In the genomic region with DNA sequence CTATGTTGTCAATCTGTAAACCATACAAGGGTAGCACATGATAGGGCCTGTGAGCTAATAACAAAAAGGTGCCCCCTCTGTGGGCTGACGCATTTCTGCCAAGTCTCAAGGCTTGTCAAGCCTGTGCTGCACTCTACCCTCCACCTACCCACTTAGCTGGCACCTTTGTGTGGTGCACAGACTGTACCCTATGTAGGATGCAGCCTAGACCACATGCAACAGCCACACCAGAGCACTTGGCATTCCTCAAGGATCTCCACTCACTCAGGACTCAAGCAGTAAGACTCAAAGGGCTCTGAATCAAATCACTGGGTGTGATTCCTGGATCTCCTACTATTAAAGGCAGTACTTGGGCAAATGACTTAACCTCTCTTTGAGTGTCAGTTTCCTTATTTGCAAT, we compare ENCODE assay signal across 7 cellular contexts.
"Had no signal": no experiment of that assay in that cellular context is flagged by ENCODE, and none has a peak within 500 bp of the region (broad histone marks: within the 10 kb centered on the region; RNA-seq: fewer than 3 reads in every experiment).

No MANE protein-coding gene starts in this region.

- H3K4me3 Mint-ChIP-seq: IgD-negative memory B cell had no signal

- DNase-seq: IMR-90, KBM-7 had no signal

- FAIRE-seq: HepG2, HTR-8/SVneo, K562 had no signal

- H3K36me3 Mint-ChIP-seq: IgD-negative memory B cell had no signal

- H3K4me1 Mint-ChIP-seq: IgD-negative memory B cell had no signal

- ATAC-seq: HepG2, K562 had no signal

- H3K4me3 ChIP-seq: K562 had no signal

- H3K27ac Mint-ChIP-seq: IgD-negative memory B cell had no signal

- H3K27ac ChIP-seq: HL-60 had no signal

- H3K9me3 Mint-ChIP-seq: IgD-negative memory B cell had no signal
